In the genomic region with DNA sequence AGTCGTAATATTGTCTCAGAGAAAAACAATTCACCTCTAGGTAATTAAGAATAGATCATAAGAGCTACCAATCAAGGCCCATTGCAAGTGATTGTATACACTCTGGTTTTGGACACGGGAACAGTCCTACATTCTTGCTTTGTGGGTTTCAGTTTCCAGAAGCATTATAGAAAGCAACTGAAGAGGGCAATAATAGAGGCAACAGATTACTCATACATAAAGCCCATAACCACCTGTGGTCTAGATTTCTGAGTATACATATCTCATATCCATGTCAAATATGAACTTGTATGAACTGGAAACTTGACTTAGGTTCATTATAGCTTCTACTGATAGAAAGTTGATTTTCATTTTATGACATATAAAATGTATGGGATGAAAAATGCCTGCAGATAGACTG, we compare ENCODE assay signal across 12 cellular contexts.
DNase-seq lines count a peak whose midpoint lies in the region; ATAC-seq and TF ChIP-seq lines count a peak whose summit lies in the region.
"Had no signal": no experiment of that assay in that cellular context is flagged by ENCODE, and none has a peak within 500 bp of the region (broad histone marks: within the 10 kb centered on the region; RNA-seq: fewer than 3 reads in every experiment).

No MANE protein-coding gene starts in this region.

- no peak overlapping the region for H3K27ac Mint-ChIP-seq in activated T-helper 1 cell treated with anti-CD3 and anti-CD28 coated beads, Interleukin-12 subunit alpha, Interleukin-12 subunit beta, Interleukin-2, Interleukin-4 antibody, amounts not matched to agents 30 ng/mL and 10 ng/mL and 1 ng/mL, durations not matched to agents 14 hours and 24 hours and 36 hours
- H3K27ac Mint-ChIP-seq in endothelial cell (ENCODE audit: unreplicated experiment): no peak overlapping the region

- TF ChIP-seq CTCF in GM20000 (IDR thresholded peaks at IDR 0.05; ENCODE audit: extremely low read depth, missing control alignments): no peak
- TF ChIP-seq CTCF in body of pancreas (IDR thresholded peaks at IDR 0.05): no peak
- no peak for TF ChIP-seq CTCF in endothelial cell (IDR thresholded peaks at IDR 0.05; ENCODE audit: unreplicated experiment)

- no peaks in the 10 kb centered on the region for H3K9me3 ChIP-seq in body of pancreas
- H3K9me3 ChIP-seq: neutrophil had no signal

- peaks cover 10% of the 10 kb centered on the region for H3K4me1 ChIP-seq in body of pancreas

- peaks cover under 1% of the 10 kb centered on the region for H3K9me3 Mint-ChIP-seq in activated T-helper 1 cell treated with anti-CD3 and anti-CD28 coated beads, Interleukin-12 subunit alpha, Interleukin-12 subunit beta, Interleukin-2, Interleukin-4 antibody, amounts not matched to agents 30 ng/mL and 10 ng/mL and 1 ng/mL, durations not matched to agents 14 hours and 24 hours and 36 hours
- H3K9me3 Mint-ChIP-seq in endothelial cell (ENCODE audit: unreplicated experiment): no peaks in the 10 kb centered on the region

- intact Hi-C loops in activated T-helper 1 cell treated with anti-CD3 and anti-CD28 coated beads, Interleukin-12 subunit alpha, Interleukin-12 subunit beta, Interleukin-2, Interleukin-4 antibody, amounts not matched to agents 30 ng/mL and 10 ng/mL and 1 ng/mL, durations not matched to agents 14 hours and 24 hours and 36 hours (cut with micrococcal nuclease): loop anchor here (1.0 to 5.0 kb wide), 5 partner anchors 31 to 513 kb away; partner anchors contain the start of gene DIS3L2
- intact Hi-C loops in body of pancreas (cut with DNase I): no loop called here

- ATAC-seq in GM18861 (IDR thresholded peaks at IDR 0.05; ENCODE audit: unreplicated experiment): peak; percentile 96
- ATAC-seq in HG03060 (IDR thresholded peaks at IDR 0.05; ENCODE audit: low read depth, unreplicated experiment): peak; percentile 86
- no peak for ATAC-seq in body of pancreas

- H3K4me1 Mint-ChIP-seq in activated T-helper 1 cell treated with anti-CD3 and anti-CD28 coated beads, Interleukin-12 subunit alpha, Interleukin-12 subunit beta, Interleukin-2, Interleukin-4 antibody, amounts not matched to agents 30 ng/mL and 10 ng/mL and 1 ng/mL, durations not matched to agents 14 hours and 24 hours and 36 hours (ENCODE audit: low read depth): peaks cover 28% of the 10 kb centered on the region
- peaks cover under 1% of the 10 kb centered on the region for H3K4me1 Mint-ChIP-seq in endothelial cell (ENCODE audit: unreplicated experiment)

- no peak overlapping the region for H3K27ac ChIP-seq in body of pancreas
- H3K27ac ChIP-seq: neutrophil had no signal

- H3K27me3 Mint-ChIP-seq in activated T-helper 1 cell treated with anti-CD3 and anti-CD28 coated beads, Interleukin-12 subunit alpha, Interleukin-12 subunit beta, Interleukin-2, Interleukin-4 antibody, amounts not matched to agents 30 ng/mL and 10 ng/mL and 1 ng/mL, durations not matched to agents 14 hours and 24 hours and 36 hours (ENCODE audit: insufficient read depth): peaks cover 10% of the 10 kb centered on the region
- H3K27me3 Mint-ChIP-seq in endothelial cell (ENCODE audit: unreplicated experiment): no peaks in the 10 kb centered on the region

- peaks cover 44% of the 10 kb centered on the region for H3K36me3 Mint-ChIP-seq in activated T-helper 1 cell treated with anti-CD3 and anti-CD28 coated beads, Interleukin-12 subunit alpha, Interleukin-12 subunit beta, Interleukin-2, Interleukin-4 antibody, amounts not matched to agents 30 ng/mL and 10 ng/mL and 1 ng/mL, durations not matched to agents 14 hours and 24 hours and 36 hours (ENCODE audit: low read depth)
- H3K36me3 Mint-ChIP-seq in endothelial cell (ENCODE audit: low read depth, unreplicated experiment): peaks cover under 1% of the 10 kb centered on the region

- H3K4me3 Mint-ChIP-seq in activated T-helper 1 cell treated with anti-CD3 and anti-CD28 coated beads, Interleukin-12 subunit alpha, Interleukin-12 subunit beta, Interleukin-2, Interleukin-4 antibody, amounts not matched to agents 30 ng/mL and 10 ng/mL and 1 ng/mL, durations not matched to agents 14 hours and 24 hours and 36 hours: peak overlapping the region; percentile 25
- H3K4me3 Mint-ChIP-seq in endothelial cell (ENCODE audit: unreplicated experiment): no peak overlapping the region

- TF ChIP-seq POLR2A in body of pancreas (IDR thresholded peaks at IDR 0.05): no peak

- no peak overlapping the region for H3K4me3 ChIP-seq in body of pancreas

- H3K27me3 ChIP-seq in body of pancreas: no peaks in the 10 kb centered on the region
- H3K27me3 ChIP-seq: neutrophil had no signal

- 89 to 98% methylated on average over 2 of the region's 2 CpGs for WGBS in body of pancreas, 2 donors

- DNase-seq in GM20000 (ENCODE audit: low spot score) (peak; percentile 64), body of pancreas (no peak), NCI-H1417 treated with DMSO at 0.1 percent for 48 hours (lab: John Stamatoyannopoulos, UW) (no peak), endothelial cell (ENCODE audit: low spot score) (no peak), SK-N-DZ (ENCODE audit: low spot score) (no peak)
- peak; percentile 7 for DNase-seq in activated T-helper 1 cell treated with anti-CD3 and anti-CD28 coated beads, Interleukin-12 subunit alpha, Interleukin-12 subunit beta, Interleukin-2, Interleukin-4 antibody, amounts not matched to agents 30 ng/mL and 10 ng/mL and 1 ng/mL, durations not matched to agents 14 hours and 24 hours and 36 hours (ENCODE audit: low spot score)
- DNase-seq: DMS153, NCI-H187, Right ventricle myocardium superior had no signal

- H3K36me3 ChIP-seq in body of pancreas (replicated peaks in 1 of 2; ENCODE audit: insufficient read depth in 1 of 2, low read depth in 2 of 2): peaks cover 2 to 8% of the 10 kb centered on the region in 2 donors

Comparison
In these comparisons a context has a peak if more than half of its experiments do, and no peak if none do; other contexts are left out.
1. DNase-seq: peak in GM20000 (single experiment) and activated T-helper 1 cell treated with anti-CD3 and anti-CD28 coated beads, Interleukin-12 subunit alpha, Interleukin-12 subunit beta, Interleukin-2, Interleukin-4 antibody, amounts not matched to agents 30 ng/mL and 10 ng/mL and 1 ng/mL, durations not matched to agents 14 hours and 24 hours and 36 hours (single experiment); none in body of pancreas (0 of 4), NCI-H1417 treated with DMSO at 0.1 percent for 48 hours (single experiment), endothelial cell (single experiment) and SK-N-DZ (single experiment).